ENCODE assay signal across 30 cellular contexts in the genomic region with DNA sequence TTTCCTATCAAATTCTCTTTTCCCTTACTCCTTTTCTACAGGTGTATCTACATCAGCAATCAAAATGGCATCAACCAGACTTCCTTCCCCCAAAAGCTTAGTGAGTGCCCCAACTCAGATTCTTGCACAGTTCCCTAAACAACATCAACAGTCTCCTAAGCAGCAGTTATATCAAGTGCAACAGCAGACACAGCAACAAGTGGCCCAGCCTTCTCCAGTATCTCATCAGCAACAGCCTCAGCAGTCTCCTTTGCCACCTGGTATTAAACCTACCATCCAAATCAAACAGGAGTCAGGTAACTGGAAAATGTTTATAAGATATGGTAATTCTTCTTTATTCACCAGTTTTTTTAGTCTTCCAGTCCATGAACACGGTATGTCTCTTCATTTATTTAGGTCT.
"Had no signal": no experiment of that assay in that cellular context is flagged by ENCODE, and none has a peak within 500 bp of the region (broad histone marks: within the 10 kb centered on the region; RNA-seq: fewer than 3 reads in every experiment).

No MANE protein-coding gene starts in this region.

- DNase-seq: activated CD4-positive, alpha-beta T cell treated with anti-CD3 and anti-CD28 coated beads for 48 hours; activated CD4-positive, alpha-beta T cell treated with anti-CD3 and anti-CD28 coated beads, Interleukin-2, amount 50 U/mL, for 48 hours; activated gamma-delta T cell treated with Interleukin-2 at 50 U/mL for 16 hours; adrenal gland; dorsolateral prefrontal cortex; effector memory CD4-positive, alpha-beta T cell; erythroblast; gastrocnemius medialis; glutamatergic neuron; islet precursor cell; left ventricle myocardium inferior; mucosa of descending colon; pancreas; retina; stimulated activated CD4-positive, alpha-beta T cell treated with anti-CD3 and anti-CD28 coated beads, Interleukin-12 subunit alpha, Interleukin-12 subunit beta, amount 100 ng/mL, for 4 hours; stimulated activated CD4-positive, alpha-beta T cell treated with anti-CD3 and anti-CD28 coated beads, Interleukin-4, amount 100 ng/mL, for 1 hour; stimulated activated naive CD8-positive, alpha-beta T cell treated with anti-CD3 and anti-CD28 coated beads, Interleukin-15, Interleukin-2, amounts not matched to agents 100 U/mL and 50 U/mL, for 24 hours; testis; transverse colon had no signal

- H3K4me3 Mint-ChIP-seq: activated T-helper 1 cell treated with anti-CD3 and anti-CD28 coated beads, Interleukin-12 subunit alpha, Interleukin-12 subunit beta, Interleukin-2, Interleukin-4 antibody, amounts not matched to agents 30 ng/mL and 10 ng/mL and 1 ng/mL, durations not matched to agents 14 hours and 24 hours and 36 hours; brain had no signal

- H3K9me3 ChIP-seq: adrenal gland, ascending aorta, gastrocnemius medialis, mucosa of descending colon, pancreas, prostate gland, testis had no signal

- H3K27me3 ChIP-seq: adrenal gland, ascending aorta, cardiac muscle cell, dorsolateral prefrontal cortex, gastrocnemius medialis, pancreas, testis, transverse colon had no signal

- H3K27ac Mint-ChIP-seq: activated naive CD4-positive, alpha-beta T cell treated with anti-CD3 and anti-CD28 coated beads, Interleukin-2, amount 50 U/mL, for 72 hours; brain had no signal

- H3K36me3 ChIP-seq: prostate gland had no signal

- H3K27me3 Mint-ChIP-seq: brain had no signal

- H3K4me1 Mint-ChIP-seq: brain had no signal

- H3K4me1 ChIP-seq: adrenal gland, ascending aorta, gastrocnemius medialis, left ventricle myocardium inferior, pancreas, prostate gland, testis had no signal

- ATAC-seq: activated naive CD4-positive, alpha-beta T cell treated with anti-CD3 and anti-CD28 coated beads, Interleukin-2, amount 50 U/mL, for 72 hours; gastrocnemius medialis; mucosa of descending colon; pancreas; sciatic nerve; stimulated activated naive CD8-positive, alpha-beta T cell treated with anti-CD3 and anti-CD28 coated beads, Interleukin-15, Interleukin-2, amounts not matched to agents 100 U/mL and 50 U/mL, for 24 hours had no signal

- H3K4me3 ChIP-seq: adrenal gland, ascending aorta, cardiac muscle cell, coronary artery, dorsolateral prefrontal cortex, gastrocnemius medialis, left ventricle myocardium inferior, lung, mucosa of descending colon, pancreas, prostate gland, SK-N-MC, skin epidermis, testis, transverse colon had no signal

- H3K27ac ChIP-seq: adrenal gland, ascending aorta, cardiac muscle cell, coronary artery, dorsolateral prefrontal cortex, gastrocnemius medialis, left ventricle myocardium inferior, pancreas, prostate gland, SK-N-MC, testis, transverse colon had no signal
